In the genomic region with DNA sequence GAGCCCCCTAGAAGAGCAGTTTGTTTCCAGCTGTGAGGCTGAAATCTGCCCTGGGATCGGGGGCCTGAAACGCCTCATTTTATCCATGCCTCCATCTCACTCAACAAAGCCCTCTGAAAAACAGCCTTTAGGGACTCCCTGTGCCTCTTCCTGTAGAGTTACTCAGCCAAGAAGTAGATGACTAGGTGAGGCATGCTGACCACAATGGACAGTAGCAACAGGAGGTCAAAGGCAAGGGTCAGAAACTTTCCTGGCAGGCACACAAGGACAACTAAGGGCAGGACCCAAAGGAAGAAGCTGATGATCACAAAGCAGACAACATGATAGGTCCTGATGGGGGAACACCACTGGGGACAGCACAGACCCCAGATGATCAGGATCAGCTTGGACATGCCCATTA, we compare ENCODE assay signal across 22 cellular contexts. TPM values are rescaled to one million over a fixed set of nuclear protein-coding genes. Genes with fewer than 3 reads are reported as not detected.
A peak's percentile ranks its signal among the peaks of the same experiment; 100 is the strongest.
DNase-seq lines count a peak whose midpoint lies in the region; ATAC-seq, FAIRE-seq and TF ChIP-seq lines count a peak whose summit lies in the region.
"Had no signal": no experiment of that assay in that cellular context is flagged by ENCODE, and none has a peak within 500 bp of the region (broad histone marks: within the 10 kb centered on the region; RNA-seq: fewer than 3 reads in every experiment).

No MANE protein-coding gene starts in this region.

- no peak overlapping the region for H2AFZ ChIP-seq in mammary epithelial cell (ENCODE audit: low read depth, low read length)
- no peak overlapping the region for H2AFZ ChIP-seq in endothelial cell of umbilical vein (ENCODE audit: low read depth, low read length)

- WGBS in mammary epithelial cell (ENCODE audit: low coverage, missing lambda C conversion rate) = 95% methylated on average over 2 of the region's 2 CpGs

- H3K9me1 ChIP-seq in endothelial cell of umbilical vein (replicated peaks; ENCODE audit: control insufficient read depth, extremely low read depth, insufficient read depth, low read length) = no peaks in the 10 kb centered on the region

- no peaks in the 10 kb centered on the region for H3K79me2 ChIP-seq in mammary epithelial cell (ENCODE audit: insufficient read depth, low read length)
- no peaks in the 10 kb centered on the region for H3K79me2 ChIP-seq in endothelial cell of umbilical vein (ENCODE audit: control insufficient read depth, insufficient read depth, low read length)

- H3K27me3 Mint-ChIP-seq in MCF 10A (ENCODE audit: insufficient read depth, unreplicated experiment) (peaks cover 16% of the 10 kb centered on the region), mesothelial cell of epicardium (ENCODE audit: low read depth) (peaks cover 17% of the 10 kb centered on the region)

- no peak for FAIRE-seq in endothelial cell of umbilical vein (lab: Jason Lieb, UNC)
- FAIRE-seq: GM12878 had no signal

- TF ChIP-seq CTCF in mammary epithelial cell (conservative IDR thresholded peaks at IDR 0.05 in 1 of 2, IDR thresholded peaks at IDR 0.05 in 1 of 2; ENCODE audit: extremely low read depth in 1 of 2, insufficient read depth in 1 of 2, low read depth in 1 of 2, low read length in 2 of 2) = no peak
- TF ChIP-seq CTCF in MCF 10A (IDR thresholded peaks at IDR 0.05; ENCODE audit: unreplicated experiment) = no peak
- no peak for TF ChIP-seq CTCF in endothelial cell of umbilical vein (IDR thresholded peaks at IDR 0.05; ENCODE audit: extremely low read depth in 1 of 2, insufficient read depth in 1 of 2, low read depth in 1 of 2, low read length in 2 of 2)
- no peak for TF ChIP-seq CTCF in mesothelial cell of epicardium (IDR thresholded peaks at IDR 0.05; ENCODE audit: unreplicated experiment)

- H3K27me3 ChIP-seq in mammary epithelial cell (ENCODE audit: insufficient read depth, low read length) (no peaks in the 10 kb centered on the region), endothelial cell of umbilical vein (ENCODE audit: control insufficient read depth in 2 of 2, insufficient read depth in 2 of 2, low read length in 2 of 2) (no peaks in the 10 kb centered on the region)
- H3K27me3 ChIP-seq: BLaER1 had no signal

- H3K36me3 ChIP-seq in mammary epithelial cell (ENCODE audit: insufficient read depth, low read length) = no peaks in the 10 kb centered on the region
- no peaks in the 10 kb centered on the region for H3K36me3 ChIP-seq in endothelial cell of umbilical vein (ENCODE audit: control insufficient read depth in 2 of 2, extremely low read depth in 1 of 2, insufficient read depth in 2 of 2, low read length in 2 of 2)
- H3K36me3 ChIP-seq: BLaER1 had no signal

- H3K27ac Mint-ChIP-seq in MCF 10A (ENCODE audit: low read depth, unreplicated experiment) = no peak overlapping the region
- H3K27ac Mint-ChIP-seq in mesothelial cell of epicardium = no peak overlapping the region
- H3K27ac Mint-ChIP-seq: CD14-positive monocyte; CD4-positive, alpha-beta memory T cell; H9 had no signal

- CTCF ChIA-PET in mammary epithelial cell (lab: Charles Lee; ENCODE audit: low non-redundant PET) (no interaction called here), MCF 10A (lab: Yijun Ruan, JAX) (no interaction called here), endothelial cell of umbilical vein (lab: Charles Lee) (no interaction called here)

- H3K9ac ChIP-seq in mammary epithelial cell (ENCODE audit: insufficient read depth, low read length) (no peak overlapping the region), endothelial cell of umbilical vein (replicated peaks; ENCODE audit: extremely low read depth, insufficient read depth, low read length) (no peak overlapping the region)
- H3K9ac ChIP-seq: BLaER1 had no signal

- H3K27ac ChIP-seq in mammary epithelial cell (ENCODE audit: insufficient read depth, low read depth, low read length) = no peak overlapping the region
- H3K27ac ChIP-seq in endothelial cell of umbilical vein (ENCODE audit: insufficient read depth, low read depth, low read length) = no peak overlapping the region
- H3K27ac ChIP-seq: BLaER1 had no signal

- H3K9me3 ChIP-seq in mammary epithelial cell (replicated peaks; ENCODE audit: insufficient read depth, low read length) (no peaks in the 10 kb centered on the region), endothelial cell of umbilical vein (replicated peaks; ENCODE audit: control insufficient read depth, insufficient read depth, low read length) (no peaks in the 10 kb centered on the region)
- H3K9me3 ChIP-seq: BLaER1 had no signal

- no peak overlapping the region for H3K4me2 ChIP-seq in mammary epithelial cell (ENCODE audit: insufficient read depth, low read depth, low read length)
- H3K4me2 ChIP-seq in endothelial cell of umbilical vein (ENCODE audit: insufficient read depth, low read length) = no peak overlapping the region
- H3K4me2 ChIP-seq: BLaER1 had no signal

- BruUV-seq in mammary epithelial cell (replicated peaks; lab: Mats Ljungman, UMichigan) = no TSS peak
- BruUV-seq in MCF 10A (replicated peaks; lab: Mats Ljungman, UMichigan) = no TSS peak
- BruUV-seq in endothelial cell of umbilical vein (replicated peaks; lab: Mats Ljungman, UMichigan) = no TSS peak

- dilution Hi-C loops in mammary epithelial cell (cut with HindIII; ENCODE audit: low sequenced_read_pairs) = loop anchor here (5.0 kb wide), 1 partner anchor 33 kb away; no protein-coding TSS in a partner anchor
- dilution Hi-C loops in endothelial cell of umbilical vein (cut with MboI; ENCODE audit: extremely low pct_ligation_motif_present, low sequenced_read_pairs) = no loop called here

- H3K9me3 Mint-ChIP-seq in MCF 10A (ENCODE audit: unreplicated experiment) (no peaks in the 10 kb centered on the region), mesothelial cell of epicardium (no peaks in the 10 kb centered on the region)
- H3K9me3 Mint-ChIP-seq: H9 had no signal

- ATAC-seq in HG03342 (IDR thresholded peaks at IDR 0.05; ENCODE audit: unreplicated experiment) = no peak
- ATAC-seq: GM12878 had no signal

- peaks cover 9% of the 10 kb centered on the region for H3K36me3 Mint-ChIP-seq in MCF 10A (ENCODE audit: insufficient read depth, unreplicated experiment)
- no peaks in the 10 kb centered on the region for H3K36me3 Mint-ChIP-seq in mesothelial cell of epicardium
- H3K36me3 Mint-ChIP-seq: CD14-positive monocyte; CD4-positive, alpha-beta memory T cell had no signal

- in situ Hi-C loops in mammary epithelial cell (cut with MboI; ENCODE audit: low sequenced_read_pairs in 2 of 2) = no loop called here

- peak; percentile 29 for DNase-seq in mammary epithelial cell
- DNase-seq in MCF 10A (ENCODE audit: unreplicated experiment) = no peak
- peak; percentile 18 for DNase-seq in M059J (ENCODE audit: low read depth)
- DNase-seq in endothelial cell of umbilical vein (ENCODE audit: low read depth, low spot score) = no peak
- DNase-seq in globus pallidus (ENCODE audit: low spot score) = no peak
- no peak for DNase-seq in mesothelial cell of epicardium (ENCODE audit: low spot score in 2 of 2, unreplicated experiment in 2 of 2)
- DNase-seq: 8988T; CD4-positive, alpha-beta memory T cell; DMS153; DMS79; GOT3; H9; IMR-90 had no signal

- no peak overlapping the region for H3K4me3 ChIP-seq in mammary epithelial cell (replicated peaks in 1 of 3; ENCODE audit: insufficient read depth in 1 of 3, low read depth in 2 of 3, low read length in 3 of 3)
- H3K4me3 ChIP-seq in endothelial cell of umbilical vein (replicated peaks in 1 of 3; ENCODE audit: insufficient read depth in 1 of 3, low read depth in 1 of 3, low read length in 3 of 3) = no peak overlapping the region
- H3K4me3 ChIP-seq: BLaER1, GM12878 had no signal

- H3K4me1 Mint-ChIP-seq in MCF 10A (ENCODE audit: insufficient read depth, unreplicated experiment) = no peaks in the 10 kb centered on the region
- H3K4me1 Mint-ChIP-seq in mesothelial cell of epicardium = no peaks in the 10 kb centered on the region
- H3K4me1 Mint-ChIP-seq: CD14-positive monocyte; CD4-positive, alpha-beta memory T cell had no signal

- H3K4me3 Mint-ChIP-seq in MCF 10A (ENCODE audit: unreplicated experiment) (no peak overlapping the region), mesothelial cell of epicardium (no peak overlapping the region)
- H3K4me3 Mint-ChIP-seq: CD14-positive monocyte; CD4-positive, alpha-beta memory T cell; H9 had no signal

- POLR2A ChIA-PET in MCF 10A (lab: Yijun Ruan, JAX) = no interaction called here
- POLR2A ChIA-PET in endothelial cell of umbilical vein (lab: Charles Lee) = no interaction called here

- no peak for TF ChIP-seq POLR2A in endothelial cell of umbilical vein (IDR thresholded peaks at IDR 0.05; ENCODE audit: low read depth, low read length)

- no peaks in the 10 kb centered on the region for H3K4me1 ChIP-seq in mammary epithelial cell (ENCODE audit: insufficient read depth, low read length)
- no peaks in the 10 kb centered on the region for H3K4me1 ChIP-seq in endothelial cell of umbilical vein (ENCODE audit: control insufficient read depth, extremely low read depth, insufficient read depth, low read length)
- H3K4me1 ChIP-seq: BLaER1 had no signal

- H4K20me1 ChIP-seq in mammary epithelial cell (ENCODE audit: insufficient read depth, low read length) = no peaks in the 10 kb centered on the region
- no peaks in the 10 kb centered on the region for H4K20me1 ChIP-seq in endothelial cell of umbilical vein (replicated peaks; ENCODE audit: control insufficient read depth, extremely low read depth, insufficient read depth, low read length)
- H4K20me1 ChIP-seq: BLaER1 had no signal

- intact Hi-C loops in mammary epithelial cell (cut with micrococcal nuclease) = no loop called here
- intact Hi-C loops in MCF 10A (cut with micrococcal nuclease) = no loop called here
- intact Hi-C loops in endothelial cell of umbilical vein (cut with micrococcal nuclease) = no loop called here

RNA-seq across cellular contexts. Expression of gene MAS1L, which starts 12.8 kb away (rescaled TPM):
- total RNA-seq in mammary epithelial cell = not detected
- not detected for polyA plus RNA-seq in mammary epithelial cell
- polyA minus RNA-seq in mammary epithelial cell = not detected
- not detected in 2 replicates for total RNA-seq in MCF 10A (2022)
- not detected in 2 replicates for total RNA-seq in M059J (2014; rRNA removed; shearing (Covaris generic))
- not detected in 2 replicates for total RNA-seq in endothelial cell of umbilical vein
- polyA plus RNA-seq in endothelial cell of umbilical vein = not detected in 2 replicates
- not detected in 2 replicates for polyA plus RNA-seq in endothelial cell of umbilical vein (2011; cell fraction: cytosol; rRNA removed)
- polyA plus RNA-seq in endothelial cell of umbilical vein (2011; cell fraction: nucleus; rRNA removed) = not detected in 2 replicates
- polyA plus RNA-seq in endothelial cell of umbilical vein (2012) = not detected in 2 replicates
- not detected in 2 replicates for polyA minus RNA-seq in endothelial cell of umbilical vein
- not detected for polyA minus RNA-seq in endothelial cell of umbilical vein (2011; cell fraction: cytosol; rRNA and poly(A)+ RNA removed)
- polyA minus RNA-seq in endothelial cell of umbilical vein (2011; cell fraction: nucleus; rRNA and poly(A)+ RNA removed) = not detected in 2 replicates
- total RNA-seq in mesothelial cell of epicardium = not detected in 3 replicates
- total RNA-seq: A673; CD4-positive, alpha-beta memory T cell; Daoy; G401; GM12878; H9; HT-29; IMR-90 had no signal
- polyA plus RNA-seq: AG04450; CD14-positive monocyte; CD4-positive, alpha-beta memory T cell; GM12878; IMR-90 had no signal

RNA-seq across cellular contexts. Expression of gene OR2H1, which starts 18.0 kb away (rescaled TPM):
- total RNA-seq in mammary epithelial cell (not detected), MCF 10A (2022) (not detected in 2 replicates), endothelial cell of umbilical vein (not detected in 2 replicates), mesothelial cell of epicardium (not detected in 3 replicates)
- polyA plus RNA-seq in mammary epithelial cell (not detected), endothelial cell of umbilical vein (not detected in 2 replicates)
- polyA minus RNA-seq in mammary epithelial cell (not detected), endothelial cell of umbilical vein (not detected in 2 replicates)
- total RNA-seq in M059J (2014; rRNA removed; shearing (Covaris generic)) = not detected in 2 replicates
- polyA plus RNA-seq in endothelial cell of umbilical vein (2011; cell fraction: cytosol; rRNA removed) = not detected in 2 replicates
- polyA plus RNA-seq in endothelial cell of umbilical vein (2011; cell fraction: nucleus; rRNA removed) = not detected in 2 replicates
- not detected in 2 replicates for polyA plus RNA-seq in endothelial cell of umbilical vein (2012)
- not detected for polyA minus RNA-seq in endothelial cell of umbilical vein (2011; cell fraction: cytosol; rRNA and poly(A)+ RNA removed)
- not detected in 2 replicates for polyA minus RNA-seq in endothelial cell of umbilical vein (2011; cell fraction: nucleus; rRNA and poly(A)+ RNA removed)
- total RNA-seq: A673; CD4-positive, alpha-beta memory T cell; Daoy; G401; GM12878; H9; HT-29; IMR-90 had no signal
- polyA plus RNA-seq: AG04450; CD14-positive monocyte; CD4-positive, alpha-beta memory T cell; GM12878; IMR-90 had no signal

RNA-seq across cellular contexts. Expression of gene OR11A1, which starts 18.1 kb away (rescaled TPM):
- total RNA-seq in mammary epithelial cell (not detected), MCF 10A (2022) (not detected in 2 replicates), endothelial cell of umbilical vein (not detected in 2 replicates), mesothelial cell of epicardium (not detected in 3 replicates)
- polyA plus RNA-seq in mammary epithelial cell (not detected), endothelial cell of umbilical vein (not detected in 2 replicates)
- polyA minus RNA-seq in mammary epithelial cell (not detected), endothelial cell of umbilical vein (not detected in 2 replicates)
- not detected in 2 replicates for total RNA-seq in M059J (2014; rRNA removed; shearing (Covaris generic))
- polyA plus RNA-seq in endothelial cell of umbilical vein (2011; cell fraction: cytosol; rRNA removed) = not detected in 2 replicates
- not detected in 2 replicates for polyA plus RNA-seq in endothelial cell of umbilical vein (2011; cell fraction: nucleus; rRNA removed)
- not detected in 2 replicates for polyA plus RNA-seq in endothelial cell of umbilical vein (2012)
- not detected for polyA minus RNA-seq in endothelial cell of umbilical vein (2011; cell fraction: cytosol; rRNA and poly(A)+ RNA removed)
- polyA minus RNA-seq in endothelial cell of umbilical vein (2011; cell fraction: nucleus; rRNA and poly(A)+ RNA removed) = not detected in 2 replicates
- total RNA-seq: A673; CD4-positive, alpha-beta memory T cell; Daoy; G401; GM12878; H9; HT-29; IMR-90 had no signal
- polyA plus RNA-seq: AG04450; CD14-positive monocyte; CD4-positive, alpha-beta memory T cell; GM12878; IMR-90 had no signal

RNA-seq across cellular contexts. Expression of gene OR10C1, which starts 35.9 kb away (rescaled TPM):
- total RNA-seq in mammary epithelial cell = not detected
- not detected for polyA plus RNA-seq in mammary epithelial cell
- polyA minus RNA-seq in mammary epithelial cell = not detected
- total RNA-seq in MCF 10A (2022) = not detected in 2 replicates
- not detected in 2 replicates for total RNA-seq in M059J (2014; rRNA removed; shearing (Covaris generic))
- not detected in 2 replicates for total RNA-seq in endothelial cell of umbilical vein
- not detected in 2 replicates for polyA plus RNA-seq in endothelial cell of umbilical vein
- not detected in 2 replicates for polyA plus RNA-seq in endothelial cell of umbilical vein (2011; cell fraction: cytosol; rRNA removed)
- polyA plus RNA-seq in endothelial cell of umbilical vein (2011; cell fraction: nucleus; rRNA removed) = not detected in 2 replicates
- not detected in 2 replicates for polyA plus RNA-seq in endothelial cell of umbilical vein (2012)
- not detected in 2 replicates for polyA minus RNA-seq in endothelial cell of umbilical vein
- not detected for polyA minus RNA-seq in endothelial cell of umbilical vein (2011; cell fraction: cytosol; rRNA and poly(A)+ RNA removed)
- not detected in 2 replicates for polyA minus RNA-seq in endothelial cell of umbilical vein (2011; cell fraction: nucleus; rRNA and poly(A)+ RNA removed)
- total RNA-seq in mesothelial cell of epicardium = not detected in 3 replicates
- total RNA-seq: A673; CD4-positive, alpha-beta memory T cell; Daoy; G401; GM12878; H9; HT-29; IMR-90 had no signal
- polyA plus RNA-seq: AG04450; CD14-positive monocyte; CD4-positive, alpha-beta memory T cell; GM12878; IMR-90 had no signal

Comparison
In these comparisons a context has a peak if more than half of its experiments do, and no peak if none do; other contexts are left out.
1. DNase-seq: peak in mammary epithelial cell (single experiment) and M059J (single experiment); none in MCF 10A (single experiment), endothelial cell of umbilical vein (single experiment), globus pallidus (single experiment) and mesothelial cell of epicardium (0 of 2).